Comparison of ENCODE assay signal across 8 cellular contexts in genomic region chr3:15332405-15333098, GRCh38. TPM values are rescaled to one million over a fixed set of nuclear protein-coding genes. Genes with fewer than 3 reads are reported as not detected.
DNase-seq lines count a peak whose midpoint lies in the region; ATAC-seq and TF ChIP-seq lines count a peak whose summit lies in the region.

A gene with protein sequence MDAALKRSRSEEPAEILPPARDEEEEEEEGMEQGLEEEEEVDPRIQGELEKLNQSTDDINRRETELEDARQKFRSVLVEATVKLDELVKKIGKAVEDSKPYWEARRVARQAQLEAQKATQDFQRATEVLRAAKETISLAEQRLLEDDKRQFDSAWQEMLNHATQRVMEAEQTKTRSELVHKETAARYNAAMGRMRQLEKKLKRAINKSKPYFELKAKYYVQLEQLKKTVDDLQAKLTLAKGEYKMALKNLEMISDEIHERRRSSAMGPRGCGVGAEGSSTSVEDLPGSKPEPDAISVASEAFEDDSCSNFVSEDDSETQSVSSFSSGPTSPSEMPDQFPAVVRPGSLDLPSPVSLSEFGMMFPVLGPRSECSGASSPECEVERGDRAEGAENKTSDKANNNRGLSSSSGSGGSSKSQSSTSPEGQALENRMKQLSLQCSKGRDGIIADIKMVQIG (minus strand): TSS chr3:15332586. CDS start chr3:15332408, 178 bp downstream.

- peak; percentile 67 for DNase-seq in BE2C
- DNase-seq in Panc1 (ENCODE audit: low read depth, low spot score): peak; percentile 4
- peak; percentile 64 for DNase-seq in activated T-helper 1 cell treated with Interleukin-2 at 50 U/mL for 16 hours (ENCODE audit: low read depth)
- DNase-seq in esophagus squamous epithelium (lab: John Stamatoyannopoulos, UW): no peak
- peak; percentile 72 for DNase-seq in myocyte (ENCODE audit: low read depth)
- DNase-seq in stimulated activated naive B cell treated with anti-CD40 and anti-IgM and Interleukin-4, amounts not matched to agents 10 μg/mL and 1 μg/mL and 100 μg/mL, for 72 hours: peak; percentile 62

- 14 to 87% methylated on average over 4 to 7 of the region's 66 CpGs for WGBS in esophagus squamous epithelium, 2 donors

- ATAC-seq in HG03342 (IDR thresholded peaks at IDR 0.05; ENCODE audit: unreplicated experiment) (peak; percentile 76), Panc1 (peak; percentile 98)
- peak; percentile 79 to 85 for ATAC-seq in stimulated activated naive B cell treated with anti-CD40 and anti-IgM and Interleukin-4, amounts not matched to agents 10 μg/mL and 1 μg/mL and 100 μg/mL, for 72 hours (replicated peaks)

- TF ChIP-seq CTCF in BE2C (IDR thresholded peaks at IDR 0.05; ENCODE audit: low read depth, low read length): peak; percentile 36; the same call in 1 of the 2 replicates
- peak; percentile 76 for TF ChIP-seq CTCF in Panc1 (IDR thresholded peaks at IDR 0.05)
- TF ChIP-seq CTCF in esophagus squamous epithelium (IDR thresholded peaks at IDR 0.05): peak; percentile 60 to 86 (median 82)

- peak within 1 kb of the TSS; percentile 34; the same call in 1 of the 2 replicates for H3K27ac ChIP-seq in Panc1 (ENCODE audit: low read length)
- H3K27ac ChIP-seq in esophagus squamous epithelium: peak within 1 kb of the TSS; percentile 77 to 94 (median 88)

- H3K27me3 Mint-ChIP-seq in stimulated activated naive B cell treated with anti-CD40 and anti-IgM and Interleukin-4, amounts not matched to agents 10 μg/mL and 1 μg/mL and 100 μg/mL, for 72 hours: no peaks in the 10 kb centered on the region

- no peaks in the 10 kb centered on the region for H3K36me3 ChIP-seq in BE2C
- H3K36me3 ChIP-seq in Panc1 (ENCODE audit: control insufficient read depth, insufficient read depth, low read length): no peaks in the 10 kb centered on the region
- H3K36me3 ChIP-seq in esophagus squamous epithelium: no peaks in the 10 kb centered on the region

- H3K27me3 ChIP-seq in BE2C (no peaks in the 10 kb centered on the region), Panc1 (ENCODE audit: control insufficient read depth, insufficient read depth, low read length) (no peaks in the 10 kb centered on the region), esophagus squamous epithelium (no peaks in the 10 kb centered on the region)

- H3K9me3 Mint-ChIP-seq in stimulated activated naive B cell treated with anti-CD40 and anti-IgM and Interleukin-4, amounts not matched to agents 10 μg/mL and 1 μg/mL and 100 μg/mL, for 72 hours: no peaks in the 10 kb centered on the region

- H3K4me1 Mint-ChIP-seq in stimulated activated naive B cell treated with anti-CD40 and anti-IgM and Interleukin-4, amounts not matched to agents 10 μg/mL and 1 μg/mL and 100 μg/mL, for 72 hours: peaks cover 37 to 56% of the 10 kb centered on the region in 2 donors

- intact Hi-C loops in Panc1 (cut with micrococcal nuclease; ENCODE audit: unreplicated experiment): no loop called here
- intact Hi-C loops in esophagus squamous epithelium (cut with DNase I): loop anchor here (5.0 kb wide), 1 partner anchor 65 kb away; no protein-coding TSS in a partner anchor

- CTCF ChIA-PET in Panc1 (lab: Charles Lee): interaction anchor here (0.6 to 2.1 kb wide), 3 partner anchors 45 to 67 kb away, joined by 3 to 9 read pairs (median 4); no protein-coding TSS in a partner anchor

- H3K4me3 Mint-ChIP-seq in stimulated activated naive B cell treated with anti-CD40 and anti-IgM and Interleukin-4, amounts not matched to agents 10 μg/mL and 1 μg/mL and 100 μg/mL, for 72 hours: peak within 1 kb of the TSS; percentile 93 to 95

- H3K4me3 ChIP-seq in BE2C (ENCODE audit: low read depth, low read length) (peak within 1 kb of the TSS; percentile 68), Panc1 (ENCODE audit: low read depth in 2 of 2, low read length in 2 of 2) (peak within 1 kb of the TSS; percentile 66 to 72), esophagus squamous epithelium (peak within 1 kb of the TSS; percentile 66 to 91 (median 80))

- H3K9me3 ChIP-seq in BE2C (no peaks in the 10 kb centered on the region), Panc1 (ENCODE audit: control insufficient read depth, insufficient read depth, low read depth, low read length) (no peaks in the 10 kb centered on the region), esophagus squamous epithelium (no peaks in the 10 kb centered on the region)

- peak; percentile 76 for TF ChIP-seq POLR2A in GM19099 (IDR thresholded peaks at IDR 0.05; ENCODE audit: extremely low read depth, insufficient read length, low read depth)
- TF ChIP-seq POLR2A in esophagus squamous epithelium (IDR thresholded peaks at IDR 0.05): peak in 2 of 4 donors; percentile 71 to 81

- H3K27ac Mint-ChIP-seq in stimulated activated naive B cell treated with anti-CD40 and anti-IgM and Interleukin-4, amounts not matched to agents 10 μg/mL and 1 μg/mL and 100 μg/mL, for 72 hours: peak within 1 kb of the TSS; percentile 96

- H3K36me3 Mint-ChIP-seq in stimulated activated naive B cell treated with anti-CD40 and anti-IgM and Interleukin-4, amounts not matched to agents 10 μg/mL and 1 μg/mL and 100 μg/mL, for 72 hours: peaks cover 6 to 12% of the 10 kb centered on the region in 2 donors

- no TSS peak for BruUV-seq in Panc1 (replicated peaks; lab: Mats Ljungman, UMichigan)

- H3K4me1 ChIP-seq in BE2C (no peaks in the 10 kb centered on the region), Panc1 (ENCODE audit: control insufficient read depth, insufficient read depth, low read length) (peaks cover 6% of the 10 kb centered on the region), esophagus squamous epithelium (peaks cover 18 to 57% (median 18%) of the 10 kb centered on the region in 3 donors)

- POLR2A ChIA-PET in Panc1 (lab: Charles Lee): interaction anchor here (0.6 kb wide), 1 partner anchor 126 kb away, joined by 5 read pairs; the partner anchor contains the start of gene CAPN7

- in situ Hi-C loops in Panc1 (cut with HindIII; ENCODE audit: low pct_unique_long_range_greater_than_20kb, low sequenced_read_pairs): no loop called here

RNA-seq across cellular contexts. Expression of the gene that starts here (rescaled TPM):
- polyA plus RNA-seq in BE2C (2012; ENCODE audit: insufficient read depth, insufficient read length, low read depth): 7.5 TPM
- total RNA-seq in Panc1 (2021; ENCODE audit: unreplicated experiment): 12.0 TPM
- 11.9 TPM for polyA plus RNA-seq in Panc1 (2012; ENCODE audit: insufficient read length)
- 10 to 100 TPM in 3 of 4 donors, 1 to 10 TPM in 1; 8.5 to 33.8 (median 18.0) TPM for total RNA-seq in esophagus squamous epithelium
- total RNA-seq in myocyte: 12.2 and 13.6 TPM in 2 replicates
- polyA plus RNA-seq in myocyte (2012): 40.8 TPM
